Comparison of ENCODE assay signal across 33 cellular contexts in genomic region chr5:21895766-21896165, GRCh38.
"Had no signal": no experiment of that assay in that cellular context is flagged by ENCODE, and none has a peak within 500 bp of the region (broad histone marks: within the 10 kb centered on the region; RNA-seq: fewer than 3 reads in every experiment).

No MANE protein-coding gene starts in this region.

- H3K27ac Mint-ChIP-seq: activated B cell treated with CpG ODN at 0.5 μM for 24 hours; activated CD4-positive, alpha-beta memory T cell treated with anti-CD3 and anti-CD28 coated beads for 36 hours; activated naive CD8-positive, alpha-beta T cell treated with anti-CD3 and anti-CD28 coated beads for 36 hours; activated T-helper 17 cell treated with anti-CD3 and anti-CD28 coated beads, Interleukin-2, amount 50 U/mL, for 72 hours had no signal

- H2AFZ ChIP-seq: PC-9 had no signal

- DNase-seq: activated B cell treated with CpG ODN at 0.5 μM for 24 hours; activated CD4-positive, alpha-beta memory T cell treated with anti-CD3 and anti-CD28 coated beads for 36 hours; activated CD4-positive, alpha-beta T cell treated with anti-CD3 and anti-CD28 coated beads for 4 hours; activated CD4-positive, alpha-beta T cell treated with anti-CD3 and anti-CD28 coated beads, Interleukin-2, amount 50 U/mL, for 1 hour; activated CD4-positive, CD25-positive, alpha-beta regulatory T cell treated with anti-CD3 and anti-CD28 coated beads, Interleukin-2, amount 50 U/mL, for 72 hours; activated CD8-positive, alpha-beta memory T cell treated with anti-CD3 and anti-CD28 coated beads, Interleukin-2, amount 50 U/mL, for 4 hours; activated effector memory CD4-positive, alpha-beta T cell treated with anti-CD3 and anti-CD28 coated beads, Interleukin-2, amount 50 U/mL, for 16 hours; activated naive CD4-positive, alpha-beta T cell; activated naive CD4-positive, alpha-beta T cell treated with anti-CD3 and anti-CD28 coated beads, Interleukin-2, amount 50 U/mL, for 16 hours; activated naive CD8-positive, alpha-beta T cell treated with anti-CD3 and anti-CD28 coated beads for 36 hours; activated T-cell treated with anti-CD3 and anti-CD28 coated beads, Interleukin-2, amount 50 U/mL, for 48 hours; amniotic stem cell; aorta; brain microvascular endothelial cell; central memory CD4-positive, alpha-beta T cell; Karpas-422; NCI-H1105; NCI-H1417 treated with DMSO at 0.1 percent for 48 hours; NCI-H187 treated with DMSO at 0.1 percent for 48 hours; NCI-H2081 treated with DMSO at 0.1 percent for 48 hours; NCI-H226; NCI-H510A; NCI-H526; NCI-H774; PC-9; SW 1271; T-helper 1 cell; T-helper 2 cell; T-helper 9 cell had no signal

- H3K4me3 Mint-ChIP-seq: activated B cell treated with CpG ODN at 0.5 μM for 24 hours; activated CD4-positive, alpha-beta memory T cell treated with anti-CD3 and anti-CD28 coated beads for 36 hours; activated naive CD8-positive, alpha-beta T cell treated with anti-CD3 and anti-CD28 coated beads for 36 hours; activated T-helper 17 cell treated with anti-CD3 and anti-CD28 coated beads, Interleukin-2, amount 50 U/mL, for 72 hours had no signal

- H3K36me3 ChIP-seq: brain microvascular endothelial cell had no signal

- H3K36me3 Mint-ChIP-seq: activated CD4-positive, alpha-beta memory T cell treated with anti-CD3 and anti-CD28 coated beads for 36 hours; activated naive CD8-positive, alpha-beta T cell treated with anti-CD3 and anti-CD28 coated beads for 36 hours had no signal

- H3K27me3 Mint-ChIP-seq: activated B cell treated with CpG ODN at 0.5 μM for 24 hours; activated CD4-positive, alpha-beta memory T cell treated with anti-CD3 and anti-CD28 coated beads for 36 hours; activated naive CD8-positive, alpha-beta T cell treated with anti-CD3 and anti-CD28 coated beads for 36 hours; activated T-helper 17 cell treated with anti-CD3 and anti-CD28 coated beads, Interleukin-2, amount 50 U/mL, for 72 hours had no signal

- ATAC-seq: activated T-helper 17 cell treated with anti-CD3 and anti-CD28 coated beads, Interleukin-2, amount 50 U/mL, for 72 hours; Right ventricle myocardium inferior had no signal

- H3K27ac ChIP-seq: brain microvascular endothelial cell, PC-9, RWPE1, VCaP had no signal

- H3K27me3 ChIP-seq: brain microvascular endothelial cell had no signal

- H3K4me3 ChIP-seq: PC-9 had no signal

- H3K4me1 Mint-ChIP-seq: activated B cell treated with CpG ODN at 0.5 μM for 24 hours; activated naive CD8-positive, alpha-beta T cell treated with anti-CD3 and anti-CD28 coated beads for 36 hours; activated T-helper 17 cell treated with anti-CD3 and anti-CD28 coated beads, Interleukin-2, amount 50 U/mL, for 72 hours had no signal

- H3K9me3 Mint-ChIP-seq: activated B cell treated with CpG ODN at 0.5 μM for 24 hours had no signal

- H3K4me2 ChIP-seq: PC-9 had no signal
